In genomic region chr4:167987285-167987684, GRCh38 we compare ENCODE assay signal across 25 cellular contexts.
"Had no signal": no experiment of that assay in that cellular context is flagged by ENCODE, and none has a peak within 500 bp of the region (broad histone marks: within the 10 kb centered on the region; RNA-seq: fewer than 3 reads in every experiment).

No MANE protein-coding gene starts in this region.

- ATAC-seq: stimulated activated memory B cell treated with anti-CD40 and anti-IgM and Interleukin-4, amounts not matched to agents 10 μg/mL and 1 μg/mL and 100 μg/mL, for 72 hours; stimulated activated naive CD8-positive, alpha-beta T cell treated with anti-CD3 and anti-CD28 coated beads, Interleukin-15, amount 100 ng/mL, for 72 hours; stimulated activated naive CD8-positive, alpha-beta T cell treated with anti-CD3 and anti-CD28 coated beads, Interleukin-15, Interleukin-2, amounts not matched to agents 100 U/mL and 50 U/mL, for 24 hours had no signal

- H3K4me1 ChIP-seq: stomach, suprapubic skin, testis, thyroid gland, tibial artery, tibial nerve, transverse colon, upper lobe of left lung, upper lobe of right lung, uterus, vagina had no signal

- H3K27ac ChIP-seq: stomach, suprapubic skin, testis, thoracic aorta, thyroid gland, tibial artery, tibial nerve, transverse colon, upper lobe of left lung, upper lobe of right lung, uterus, vagina had no signal

- H3K27me3 ChIP-seq: stomach, suprapubic skin, testis, thyroid gland, tibial artery, tibial nerve, transverse colon, upper lobe of left lung, upper lobe of right lung, uterus, vagina had no signal

- DNase-seq: stimulated activated CD4-positive, alpha-beta T cell treated with anti-CD3 and anti-CD28 coated beads, Interleukin-2, amount 100 ng/mL, for 48 hours; stimulated activated CD4-positive, alpha-beta T cell treated with anti-CD3 and anti-CD28 coated beads, Interleukin-4, amount 100 ng/mL, for 1 hour; stimulated activated CD4-positive, alpha-beta T cell treated with anti-CD3 and anti-CD28 coated beads, Interleukin-4, amount 100 ng/mL, for 24 hours; stimulated activated CD4-positive, alpha-beta T cell treated with anti-CD3 and anti-CD28 coated beads, Interleukin-4, amount 100 ng/mL, for 4 hours; stimulated activated CD8-positive, alpha-beta memory T cell treated with anti-CD3 and anti-CD28 coated beads, Interleukin-4, amount 100 ng/mL, for 48 hours; stimulated activated naive B cell treated with anti-CD40 and anti-IgM and Interleukin-4, amounts not matched to agents 10 μg/mL and 1 μg/mL and 100 μg/mL, for 72 hours; stimulated activated naive CD4-positive, alpha-beta T cell; stimulated activated naive CD4-positive, alpha-beta T cell treated with Interleukin-2 at 50 U/mL for 16 hours; stimulated activated naive CD8-positive, alpha-beta T cell treated with anti-CD3 and anti-CD28 coated beads, Interleukin-15, amount 100 ng/mL, for 72 hours; stimulated activated naive CD8-positive, alpha-beta T cell treated with anti-CD3 and anti-CD28 coated beads, Interleukin-15, Interleukin-2, amounts not matched to agents 100 U/mL and 50 U/mL, for 24 hours; stomach; substantia nigra; testis; thyroid gland; tibial artery; transverse colon; trophoblast cell; upper lobe of left lung; upper lobe of right lung; uterus had no signal

- H3K9me3 ChIP-seq: suprapubic skin, testis, thoracic aorta, thyroid gland, tibial artery, transverse colon, upper lobe of right lung, uterus, vagina had no signal

- H3K4me3 ChIP-seq: stomach, suprapubic skin, testis, thoracic aorta, thyroid gland, tibial artery, tibial nerve, transverse colon, upper lobe of left lung, upper lobe of right lung, uterus, vagina had no signal

- H3K36me3 ChIP-seq: stomach, suprapubic skin, thoracic aorta, thyroid gland, tibial artery, tibial nerve, transverse colon, upper lobe of left lung, upper lobe of right lung, uterus, vagina had no signal
